Comparison of ENCODE assay signal across 8 cellular contexts in genomic region chr2:148552675-148553331, GRCh38.
DNase-seq lines count a peak whose midpoint lies in the region; ATAC-seq and TF ChIP-seq lines count a peak whose summit lies in the region.

No MANE protein-coding gene starts in this region.

- no peaks in the 10 kb centered on the region; the same call in 1 of the 2 replicates for H3K4me1 ChIP-seq in SJSA1 (replicated peaks)
- H3K4me1 ChIP-seq in thymus (ENCODE audit: control insufficient read depth, insufficient read depth, low read length) = peaks cover 6% of the 10 kb centered on the region
- H3K4me1 ChIP-seq in tibial nerve = peaks cover 0 to 6% (median 0%) of the 10 kb centered on the region in 4 donors

- H3K27ac ChIP-seq in SJSA1 = no peak overlapping the region
- H3K27ac ChIP-seq in thymus (ENCODE audit: low read depth) = no peak overlapping the region
- peak overlapping the region in 1 of 4 donors; percentile 7 for H3K27ac ChIP-seq in tibial nerve

- H3K4me3 ChIP-seq in SJSA1 (peak overlapping the region; percentile 40), thymus (ENCODE audit: low read length) (peak overlapping the region; percentile 59), tibial nerve (peak overlapping the region in 2 of 4 donors; percentile 38 to 40)

- WGBS in thymus = 22% methylated on average over 9 of the region's 9 CpGs
- 54 to 56% methylated on average over 9 of the region's 9 CpGs for WGBS in tibial nerve, 2 donors

- ATAC-seq in HG03432 (IDR thresholded peaks at IDR 0.05; ENCODE audit: unreplicated experiment) (peak; percentile 58), omental fat pad (ENCODE audit: low FRiP score) (no peak)

- H3K9me3 ChIP-seq in SJSA1 (replicated peaks) = no peaks in the 10 kb centered on the region
- no peaks in the 10 kb centered on the region for H3K9me3 ChIP-seq in thymus (ENCODE audit: control insufficient read depth)
- no peaks in the 10 kb centered on the region for H3K9me3 ChIP-seq in tibial nerve

- H3K27me3 ChIP-seq in SJSA1 (replicated peaks) = no peaks in the 10 kb centered on the region
- no peaks in the 10 kb centered on the region for H3K27me3 ChIP-seq in thymus (ENCODE audit: control insufficient read depth, insufficient read depth)
- no peaks in the 10 kb centered on the region for H3K27me3 ChIP-seq in tibial nerve

- TF ChIP-seq CTCF in omental fat pad (IDR thresholded peaks at IDR 0.05) = no peak
- no peak for TF ChIP-seq CTCF in tibial nerve (IDR thresholded peaks at IDR 0.05)

- no peak for TF ChIP-seq POLR2A in tibial nerve (IDR thresholded peaks at IDR 0.05)

- H3K36me3 ChIP-seq in SJSA1 (no peaks in the 10 kb centered on the region), thymus (ENCODE audit: control insufficient read depth, insufficient read depth) (no peaks in the 10 kb centered on the region), tibial nerve (no peaks in the 10 kb centered on the region)

- TF ChIP-seq EP300 in tibial nerve (IDR thresholded peaks at IDR 0.05) = no peak

- peak; percentile 40 for DNase-seq in activated CD8-positive, alpha-beta memory T cell treated with anti-CD3 and anti-CD28 coated beads, Interleukin-2, amount 50 U/mL, for 4 hours
- no peak for DNase-seq in activated CD8-positive, alpha-beta memory T cell treated with anti-CD3 and anti-CD28 coated beads, Interleukin-2, amount 50 U/mL, for 48 hours
- peak in 1 of 2 experiments; percentile 34 for DNase-seq in SJSA1 (ENCODE audit: low read depth in 1 of 2, low spot score in 2 of 2)
- DNase-seq in germinal center (ENCODE audit: low spot score) = peak; percentile 15
- DNase-seq in omental fat pad (ENCODE audit: low spot score) = no peak
- DNase-seq in tibial nerve (ENCODE audit: low spot score in 2 of 2) = no peak

Comparison
In these comparisons a context has a peak if more than half of its experiments do, and no peak if none do; other contexts are left out.
1. DNase-seq: peak in activated CD8-positive, alpha-beta memory T cell treated with anti-CD3 and anti-CD28 coated beads, Interleukin-2, amount 50 U/mL, for 4 hours (single experiment) and germinal center (single experiment); none in activated CD8-positive, alpha-beta memory T cell treated with anti-CD3 and anti-CD28 coated beads, Interleukin-2, amount 50 U/mL, for 48 hours (single experiment), omental fat pad (single experiment) and tibial nerve (0 of 2).